ENCODE assay signal across 1 cellular context in the genomic region with DNA sequence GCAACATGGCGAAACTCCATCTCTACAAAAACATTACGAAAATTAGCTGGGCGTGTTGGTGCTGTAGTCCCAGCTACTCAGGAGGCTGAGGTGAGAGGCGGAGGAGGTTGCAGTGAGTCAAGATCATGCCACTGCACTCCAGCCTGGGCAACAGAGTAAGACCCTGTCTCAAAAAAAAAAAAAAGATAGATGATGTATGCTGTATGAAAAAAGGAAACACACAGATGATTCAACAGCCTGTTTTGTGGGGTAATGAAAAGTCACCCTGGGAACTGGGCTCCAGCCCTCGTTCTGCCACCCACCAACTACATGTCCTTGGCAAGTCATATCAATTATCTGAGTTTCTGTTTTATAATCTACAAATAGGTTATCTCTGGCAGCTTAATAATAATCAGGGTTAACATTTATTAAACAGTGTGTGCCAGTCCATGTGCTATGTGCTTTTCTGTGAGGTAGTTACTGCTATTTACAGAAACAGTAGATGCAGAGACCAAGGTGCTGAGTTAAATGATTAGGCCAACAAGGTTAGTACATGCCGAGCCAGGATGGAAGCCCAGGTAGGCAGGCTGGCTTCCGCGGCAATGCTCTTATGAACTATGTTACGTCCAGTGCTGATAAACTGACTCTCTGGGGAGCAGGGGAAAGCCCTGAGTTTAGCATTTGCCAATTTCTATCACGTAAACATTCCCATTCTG.
TF ChIP-seq lines count a peak whose summit lies in the region.

No MANE protein-coding gene starts in this region.

TF ChIP-seq in HepG2, 621 proteins besides CTCF, POLR2A, EP300 and RAD21:
- TF ChIP-seq NR2F6 (IDR thresholded peaks at IDR 0.05), result no peak
- TF ChIP-seq NR2F6 (CRISPR knock-in tag; IDR thresholded peaks at IDR 0.05), result no peak
- peak; percentile 61; the same call in 1 of the 2 replicates for TF ChIP-seq SMYD3 (CRISPR knock-in tag; IDR thresholded peaks at IDR 0.05)
- TF ChIP-seq MTA1 (CRISPR knock-in tag; IDR thresholded peaks at IDR 0.05; ENCODE audit: borderline replicate concordance), result no peak
- 0 out of 2 replicates have a peak, but pooled peaks have one; percentile 52 for TF ChIP-seq ZSCAN29 (CRISPR knock-in tag; conservative IDR thresholded peaks at IDR 0.05)
- no peak for TF ChIP-seq ZFP90 (CRISPR knock-in tag; IDR thresholded peaks at IDR 0.05; ENCODE audit: borderline replicate concordance)
- peak; percentile 47; the same call in 1 of the 2 replicates for TF ChIP-seq SIN3A (IDR thresholded peaks at IDR 0.05; ENCODE audit: borderline replicate concordance, low read depth, low read length)
- TF ChIP-seq, protein P1, sequence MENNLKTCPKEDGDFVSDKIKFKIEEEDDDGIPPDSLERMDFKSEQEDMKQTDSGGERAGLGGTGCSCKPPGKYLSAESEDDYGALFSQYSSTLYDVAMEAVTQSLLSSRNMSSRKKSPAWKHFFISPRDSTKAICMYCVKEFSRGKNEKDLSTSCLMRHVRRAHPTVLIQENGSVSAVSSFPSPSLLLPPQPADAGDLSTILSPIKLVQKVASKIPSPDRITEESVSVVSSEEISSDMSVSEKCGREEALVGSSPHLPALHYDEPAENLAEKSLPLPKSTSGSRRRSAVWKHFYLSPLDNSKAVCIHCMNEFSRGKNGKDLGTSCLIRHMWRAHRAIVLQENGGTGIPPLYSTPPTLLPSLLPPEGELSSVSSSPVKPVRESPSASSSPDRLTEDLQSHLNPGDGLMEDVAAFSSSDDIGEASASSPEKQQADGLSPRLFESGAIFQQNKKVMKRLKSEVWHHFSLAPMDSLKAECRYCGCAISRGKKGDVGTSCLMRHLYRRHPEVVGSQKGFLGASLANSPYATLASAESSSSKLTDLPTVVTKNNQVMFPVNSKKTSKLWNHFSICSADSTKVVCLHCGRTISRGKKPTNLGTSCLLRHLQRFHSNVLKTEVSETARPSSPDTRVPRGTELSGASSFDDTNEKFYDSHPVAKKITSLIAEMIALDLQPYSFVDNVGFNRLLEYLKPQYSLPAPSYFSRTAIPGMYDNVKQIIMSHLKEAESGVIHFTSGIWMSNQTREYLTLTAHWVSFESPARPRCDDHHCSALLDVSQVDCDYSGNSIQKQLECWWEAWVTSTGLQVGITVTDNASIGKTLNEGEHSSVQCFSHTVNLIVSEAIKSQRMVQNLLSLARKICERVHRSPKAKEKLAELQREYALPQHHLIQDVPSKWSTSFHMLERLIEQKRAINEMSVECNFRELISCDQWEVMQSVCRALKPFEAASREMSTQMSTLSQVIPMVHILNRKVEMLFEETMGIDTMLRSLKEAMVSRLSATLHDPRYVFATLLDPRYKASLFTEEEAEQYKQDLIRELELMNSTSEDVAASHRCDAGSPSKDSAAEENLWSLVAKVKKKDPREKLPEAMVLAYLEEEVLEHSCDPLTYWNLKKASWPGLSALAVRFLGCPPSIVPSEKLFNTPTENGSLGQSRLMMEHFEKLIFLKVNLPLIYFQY (CRISPR knock-in tag; IDR thresholded peaks at IDR 0.05; ENCODE audit: borderline replicate concordance), result 0 out of 2 replicates have a peak, but pooled peaks have one; percentile 12
- TF ChIP-seq IRX3 (CRISPR knock-in tag; IDR thresholded peaks at IDR 0.05; ENCODE audit: borderline replicate concordance, low read depth), result 0 out of 2 replicates have a peak, but pooled peaks have one; percentile 24
- TF ChIP-seq ZNF543 (CRISPR knock-in tag; IDR thresholded peaks at IDR 0.05), result 0 out of 2 replicates have a peak, but pooled peaks have one; percentile 37
- TF ChIP-seq RFXAP (CRISPR knock-in tag; IDR thresholded peaks at IDR 0.05; ENCODE audit: borderline replicate concordance), result 0 out of 2 replicates have a peak, but pooled peaks have one; percentile 41
- peak; percentile 92 for TF ChIP-seq ZNF607 (CRISPR knock-in tag; IDR thresholded peaks at IDR 0.05; ENCODE audit: borderline replicate concordance)
- TF ChIP-seq SNAPC2 (CRISPR knock-in tag; IDR thresholded peaks at IDR 0.05), result 0 out of 2 replicates have a peak, but pooled peaks have one; percentile 66
- TF ChIP-seq HMG20A (CRISPR knock-in tag; IDR thresholded peaks at IDR 0.05; ENCODE audit: borderline replicate concordance), result peak; percentile 2; the same call in 1 of the 2 replicates
- TF ChIP-seq TMF1 (CRISPR knock-in tag; IDR thresholded peaks at IDR 0.05; ENCODE audit: low read depth), result 0 out of 2 replicates have a peak, but pooled peaks have one; percentile 29
- no peak for TF ChIP-seq MYC (CRISPR knock-in tag; IDR thresholded peaks at IDR 0.05; ENCODE audit: borderline replicate concordance)
- TF ChIP-seq, protein P2, sequence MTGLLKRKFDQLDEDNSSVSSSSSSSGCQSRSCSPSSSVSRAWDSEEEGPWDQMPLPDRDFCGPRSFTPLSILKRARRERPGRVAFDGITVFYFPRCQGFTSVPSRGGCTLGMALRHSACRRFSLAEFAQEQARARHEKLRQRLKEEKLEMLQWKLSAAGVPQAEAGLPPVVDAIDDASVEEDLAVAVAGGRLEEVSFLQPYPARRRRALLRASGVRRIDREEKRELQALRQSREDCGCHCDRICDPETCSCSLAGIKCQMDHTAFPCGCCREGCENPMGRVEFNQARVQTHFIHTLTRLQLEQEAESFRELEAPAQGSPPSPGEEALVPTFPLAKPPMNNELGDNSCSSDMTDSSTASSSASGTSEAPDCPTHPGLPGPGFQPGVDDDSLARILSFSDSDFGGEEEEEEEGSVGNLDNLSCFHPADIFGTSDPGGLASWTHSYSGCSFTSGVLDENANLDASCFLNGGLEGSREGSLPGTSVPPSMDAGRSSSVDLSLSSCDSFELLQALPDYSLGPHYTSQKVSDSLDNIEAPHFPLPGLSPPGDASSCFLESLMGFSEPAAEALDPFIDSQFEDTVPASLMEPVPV (CRISPR knock-in tag; IDR thresholded peaks at IDR 0.05), result peak; percentile 64; the same call in 1 of the 2 replicates
- 0 out of 2 replicates have a peak, but pooled peaks have one; percentile 4 for TF ChIP-seq ZFX (CRISPR knock-in tag; IDR thresholded peaks at IDR 0.05; ENCODE audit: low read depth)
- TF ChIP-seq, protein P3, sequence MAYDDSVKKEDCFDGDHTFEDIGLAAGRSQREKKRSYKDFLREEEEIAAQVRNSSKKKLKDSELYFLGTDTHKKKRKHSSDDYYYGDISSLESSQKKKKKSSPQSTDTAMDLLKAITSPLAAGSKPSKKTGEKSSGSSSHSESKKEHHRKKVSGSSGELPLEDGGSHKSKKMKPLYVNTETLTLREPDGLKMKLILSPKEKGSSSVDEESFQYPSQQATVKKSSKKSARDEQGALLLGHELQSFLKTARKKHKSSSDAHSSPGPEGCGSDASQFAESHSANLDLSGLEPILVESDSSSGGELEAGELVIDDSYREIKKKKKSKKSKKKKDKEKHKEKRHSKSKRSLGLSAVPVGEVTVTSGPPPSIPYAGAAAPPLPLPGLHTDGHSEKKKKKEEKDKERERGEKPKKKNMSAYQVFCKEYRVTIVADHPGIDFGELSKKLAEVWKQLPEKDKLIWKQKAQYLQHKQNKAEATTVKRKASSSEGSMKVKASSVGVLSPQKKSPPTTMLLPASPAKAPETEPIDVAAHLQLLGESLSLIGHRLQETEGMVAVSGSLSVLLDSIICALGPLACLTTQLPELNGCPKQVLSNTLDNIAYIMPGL (CRISPR knock-in tag; IDR thresholded peaks at IDR 0.05; ENCODE audit: borderline replicate concordance in 1 of 2, low read depth in 1 of 2), result 0 out of 4 replicates have a peak, but pooled peaks of 1 of the 2 experiments have one; percentile 13
- no peak for TF ChIP-seq ZSCAN9 (CRISPR knock-in tag; IDR thresholded peaks at IDR 0.05; ENCODE audit: borderline replicate concordance)
- no peak for TF ChIP-seq HOXA5 (CRISPR knock-in tag; IDR thresholded peaks at IDR 0.05)
- TF ChIP-seq POLR2AphosphoS2 (IDR thresholded peaks at IDR 0.05; ENCODE audit: low read depth, low read length), result peak; percentile 65
- peak; percentile 30; the same call in 1 of the 2 replicates for TF ChIP-seq ZNF766 (CRISPR knock-in tag; IDR thresholded peaks at IDR 0.05; ENCODE audit: borderline replicate concordance)
- 0 out of 2 replicates have a peak, but pooled peaks have one; percentile 20 for TF ChIP-seq ZNF878 (CRISPR knock-in tag; IDR thresholded peaks at IDR 0.05)
- TF ChIP-seq YEATS4 (CRISPR knock-in tag; IDR thresholded peaks at IDR 0.05; ENCODE audit: borderline replicate concordance), result no peak
- TF ChIP-seq, protein P4, sequence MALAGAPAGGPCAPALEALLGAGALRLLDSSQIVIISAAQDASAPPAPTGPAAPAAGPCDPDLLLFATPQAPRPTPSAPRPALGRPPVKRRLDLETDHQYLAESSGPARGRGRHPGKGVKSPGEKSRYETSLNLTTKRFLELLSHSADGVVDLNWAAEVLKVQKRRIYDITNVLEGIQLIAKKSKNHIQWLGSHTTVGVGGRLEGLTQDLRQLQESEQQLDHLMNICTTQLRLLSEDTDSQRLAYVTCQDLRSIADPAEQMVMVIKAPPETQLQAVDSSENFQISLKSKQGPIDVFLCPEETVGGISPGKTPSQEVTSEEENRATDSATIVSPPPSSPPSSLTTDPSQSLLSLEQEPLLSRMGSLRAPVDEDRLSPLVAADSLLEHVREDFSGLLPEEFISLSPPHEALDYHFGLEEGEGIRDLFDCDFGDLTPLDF (CRISPR knock-in tag; IDR thresholded peaks at IDR 0.05), result no peak
- TF ChIP-seq ZNF546 (CRISPR knock-in tag; conservative IDR thresholded peaks at IDR 0.05), result 0 out of 2 replicates have a peak, but pooled peaks have one; percentile 27
- peak; percentile 44; the same call in 1 of the 2 replicates for TF ChIP-seq HOXA3 (CRISPR knock-in tag; IDR thresholded peaks at IDR 0.05)
- 0 out of 2 replicates have a peak, but pooled peaks have one; percentile 15 for TF ChIP-seq ZZZ3 (CRISPR knock-in tag; IDR thresholded peaks at IDR 0.05; ENCODE audit: borderline replicate concordance)
- 0 out of 2 replicates have a peak, but pooled peaks have one; percentile 56 for TF ChIP-seq ZNF446 (CRISPR knock-in tag; IDR thresholded peaks at IDR 0.05)
- TF ChIP-seq ZBTB38 (CRISPR knock-in tag; IDR thresholded peaks at IDR 0.05), result peak; percentile 92
- TF ChIP-seq ZNF264 (CRISPR knock-in tag; IDR thresholded peaks at IDR 0.05), result 0 out of 2 replicates have a peak, but pooled peaks have one; percentile 27
- 0 out of 2 replicates have a peak, but pooled peaks have one; percentile 10 for TF ChIP-seq HNF4A (CRISPR knock-in tag; IDR thresholded peaks at IDR 0.05)
- peak; percentile 86 for TF ChIP-seq ZNF121 (CRISPR knock-in tag; IDR thresholded peaks at IDR 0.05)
- 0 out of 2 replicates have a peak, but pooled peaks have one; percentile 45 for TF ChIP-seq ZNF329 (CRISPR knock-in tag; IDR thresholded peaks at IDR 0.05; ENCODE audit: low read depth)
- TF ChIP-seq ZNF292 (CRISPR knock-in tag; IDR thresholded peaks at IDR 0.05; ENCODE audit: borderline replicate concordance, low read depth), result 0 out of 2 replicates have a peak, but pooled peaks have one; percentile 17
- TF ChIP-seq BRCA1 (CRISPR knock-in tag; IDR thresholded peaks at IDR 0.05), result 0 out of 2 replicates have a peak, but pooled peaks have one; percentile 51
- TF ChIP-seq, protein P5, sequence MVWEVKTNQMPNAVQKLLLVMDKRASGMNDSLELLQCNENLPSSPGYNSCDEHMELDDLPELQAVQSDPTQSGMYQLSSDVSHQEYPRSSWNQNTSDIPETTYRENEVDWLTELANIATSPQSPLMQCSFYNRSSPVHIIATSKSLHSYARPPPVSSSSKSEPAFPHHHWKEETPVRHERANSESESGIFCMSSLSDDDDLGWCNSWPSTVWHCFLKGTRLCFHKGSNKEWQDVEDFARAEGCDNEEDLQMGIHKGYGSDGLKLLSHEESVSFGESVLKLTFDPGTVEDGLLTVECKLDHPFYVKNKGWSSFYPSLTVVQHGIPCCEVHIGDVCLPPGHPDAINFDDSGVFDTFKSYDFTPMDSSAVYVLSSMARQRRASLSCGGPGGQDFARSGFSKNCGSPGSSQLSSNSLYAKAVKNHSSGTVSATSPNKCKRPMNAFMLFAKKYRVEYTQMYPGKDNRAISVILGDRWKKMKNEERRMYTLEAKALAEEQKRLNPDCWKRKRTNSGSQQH (CRISPR knock-in tag; IDR thresholded peaks at IDR 0.05; ENCODE audit: low read depth), result 0 out of 2 replicates have a peak, but pooled peaks have one; percentile 15
